Comparison of ENCODE assay signal across 3 cellular contexts in the genomic region with DNA sequence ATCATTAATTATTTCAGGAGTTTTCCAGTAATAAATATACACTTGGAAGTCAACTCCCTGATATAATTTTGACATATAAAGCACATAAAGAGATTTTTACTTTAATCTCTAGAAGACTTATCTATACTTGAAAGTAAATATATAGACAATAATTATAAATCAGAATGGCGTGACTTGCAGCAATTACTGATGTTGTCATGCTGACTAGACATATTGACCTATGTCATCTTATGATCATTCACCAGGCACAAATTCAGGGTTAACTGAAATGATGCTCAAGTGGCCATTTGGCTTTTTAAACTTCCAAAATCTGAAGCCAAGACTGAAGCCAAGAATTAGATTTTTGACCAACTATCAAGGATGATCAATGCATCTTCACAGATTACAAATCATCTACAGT.
TF ChIP-seq lines count a peak whose summit lies in the region.

No MANE protein-coding gene starts in this region.

TF ChIP-seq in HepG2, 621 proteins besides CTCF, POLR2A, EP300 and RAD21:
- no peak for TF ChIP-seq KMT2A (CRISPR knock-in tag; IDR thresholded peaks at IDR 0.05)
- TF ChIP-seq, protein P1, sequence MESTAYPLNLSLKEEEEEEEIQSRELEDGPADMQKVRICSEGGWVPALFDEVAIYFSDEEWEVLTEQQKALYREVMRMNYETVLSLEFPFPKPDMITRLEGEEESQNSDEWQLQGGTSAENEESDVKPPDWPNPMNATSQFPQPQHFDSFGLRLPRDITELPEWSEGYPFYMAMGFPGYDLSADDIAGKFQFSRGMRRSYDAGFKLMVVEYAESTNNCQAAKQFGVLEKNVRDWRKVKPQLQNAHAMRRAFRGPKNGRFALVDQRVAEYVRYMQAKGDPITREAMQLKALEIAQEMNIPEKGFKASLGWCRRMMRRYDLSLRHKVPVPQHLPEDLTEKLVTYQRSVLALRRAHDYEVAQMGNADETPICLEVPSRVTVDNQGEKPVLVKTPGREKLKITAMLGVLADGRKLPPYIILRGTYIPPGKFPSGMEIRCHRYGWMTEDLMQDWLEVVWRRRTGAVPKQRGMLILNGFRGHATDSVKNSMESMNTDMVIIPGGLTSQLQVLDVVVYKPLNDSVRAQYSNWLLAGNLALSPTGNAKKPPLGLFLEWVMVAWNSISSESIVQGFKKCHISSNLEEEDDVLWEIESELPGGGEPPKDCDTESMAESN (CRISPR knock-in tag; conservative IDR thresholded peaks at IDR 0.05) = no peak
- peak in 1 of 2 experiments; percentile 70; a peak in 3 of 4 replicates for TF ChIP-seq MAFK (conservative IDR thresholded peaks at IDR 0.05 in 1 of 2, IDR thresholded peaks at IDR 0.05 in 1 of 2; ENCODE audit: low read length in 2 of 2)
- TF ChIP-seq EZH2 (conservative IDR thresholded peaks at IDR 0.05; ENCODE audit: low read depth, low read length) = no peak
- TF ChIP-seq MAFF (IDR thresholded peaks at IDR 0.05; ENCODE audit: low read depth, low read length) = peak; percentile 55

TF ChIP-seq in HCT116, 20 proteins besides CTCF, POLR2A, EP300 and RAD21:
- TF ChIP-seq POLR2AphosphoS5 (IDR thresholded peaks at IDR 0.05; ENCODE audit: low read depth, low read length) = no peak
- TF ChIP-seq ZNF274 (IDR thresholded peaks at IDR 0.05; ENCODE audit: low read depth, low read length) = no peak

TF ChIP-seq in K562, 482 proteins besides CTCF, POLR2A, EP300 and RAD21:
- TF ChIP-seq, protein P2, sequence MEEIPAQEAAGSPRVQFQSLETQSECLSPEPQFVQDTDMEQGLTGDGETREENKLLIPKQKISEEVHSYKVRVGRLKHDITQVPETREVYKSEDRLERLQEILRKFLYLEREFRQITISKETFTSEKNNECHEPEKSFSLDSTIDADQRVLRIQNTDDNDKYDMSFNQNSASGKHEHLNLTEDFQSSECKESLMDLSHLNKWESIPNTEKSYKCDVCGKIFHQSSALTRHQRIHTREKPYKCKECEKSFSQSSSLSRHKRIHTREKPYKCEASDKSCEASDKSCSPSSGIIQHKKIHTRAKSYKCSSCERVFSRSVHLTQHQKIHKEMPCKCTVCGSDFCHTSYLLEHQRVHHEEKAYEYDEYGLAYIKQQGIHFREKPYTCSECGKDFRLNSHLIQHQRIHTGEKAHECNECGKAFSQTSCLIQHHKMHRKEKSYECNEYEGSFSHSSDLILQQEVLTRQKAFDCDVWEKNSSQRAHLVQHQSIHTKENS (CRISPR knock-in tag; IDR thresholded peaks at IDR 0.05) = no peak
- TF ChIP-seq CBFA2T3 (IDR thresholded peaks at IDR 0.05) = no peak
- TF ChIP-seq, protein P3, sequence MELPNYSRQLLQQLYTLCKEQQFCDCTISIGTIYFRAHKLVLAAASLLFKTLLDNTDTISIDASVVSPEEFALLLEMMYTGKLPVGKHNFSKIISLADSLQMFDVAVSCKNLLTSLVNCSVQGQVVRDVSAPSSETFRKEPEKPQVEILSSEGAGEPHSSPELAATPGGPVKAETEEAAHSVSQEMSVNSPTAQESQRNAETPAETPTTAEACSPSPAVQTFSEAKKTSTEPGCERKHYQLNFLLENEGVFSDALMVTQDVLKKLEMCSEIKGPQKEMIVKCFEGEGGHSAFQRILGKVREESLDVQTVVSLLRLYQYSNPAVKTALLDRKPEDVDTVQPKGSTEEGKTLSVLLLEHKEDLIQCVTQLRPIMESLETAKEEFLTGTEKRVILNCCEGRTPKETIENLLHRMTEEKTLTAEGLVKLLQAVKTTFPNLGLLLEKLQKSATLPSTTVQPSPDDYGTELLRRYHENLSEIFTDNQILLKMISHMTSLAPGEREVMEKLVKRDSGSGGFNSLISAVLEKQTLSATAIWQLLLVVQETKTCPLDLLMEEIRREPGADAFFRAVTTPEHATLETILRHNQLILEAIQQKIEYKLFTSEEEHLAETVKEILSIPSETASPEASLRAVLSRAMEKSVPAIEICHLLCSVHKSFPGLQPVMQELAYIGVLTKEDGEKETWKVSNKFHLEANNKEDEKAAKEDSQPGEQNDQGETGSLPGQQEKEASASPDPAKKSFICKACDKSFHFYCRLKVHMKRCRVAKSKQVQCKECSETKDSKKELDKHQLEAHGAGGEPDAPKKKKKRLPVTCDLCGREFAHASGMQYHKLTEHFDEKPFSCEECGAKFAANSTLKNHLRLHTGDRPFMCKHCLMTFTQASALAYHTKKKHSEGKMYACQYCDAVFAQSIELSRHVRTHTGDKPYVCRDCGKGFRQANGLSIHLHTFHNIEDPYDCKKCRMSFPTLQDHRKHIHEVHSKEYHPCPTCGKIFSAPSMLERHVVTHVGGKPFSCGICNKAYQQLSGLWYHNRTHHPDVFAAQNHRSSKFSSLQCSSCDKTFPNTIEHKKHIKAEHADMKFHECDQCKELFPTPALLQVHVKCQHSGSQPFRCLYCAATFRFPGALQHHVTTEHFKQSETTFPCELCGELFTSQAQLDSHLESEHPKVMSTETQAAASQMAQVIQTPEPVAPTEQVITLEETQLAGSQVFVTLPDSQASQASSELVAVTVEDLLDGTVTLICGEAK (IDR thresholded peaks at IDR 0.05) = no peak
- TF ChIP-seq, protein P3 (CRISPR knock-in tag; IDR thresholded peaks at IDR 0.05) = no peak
- TF ChIP-seq, protein P4, sequence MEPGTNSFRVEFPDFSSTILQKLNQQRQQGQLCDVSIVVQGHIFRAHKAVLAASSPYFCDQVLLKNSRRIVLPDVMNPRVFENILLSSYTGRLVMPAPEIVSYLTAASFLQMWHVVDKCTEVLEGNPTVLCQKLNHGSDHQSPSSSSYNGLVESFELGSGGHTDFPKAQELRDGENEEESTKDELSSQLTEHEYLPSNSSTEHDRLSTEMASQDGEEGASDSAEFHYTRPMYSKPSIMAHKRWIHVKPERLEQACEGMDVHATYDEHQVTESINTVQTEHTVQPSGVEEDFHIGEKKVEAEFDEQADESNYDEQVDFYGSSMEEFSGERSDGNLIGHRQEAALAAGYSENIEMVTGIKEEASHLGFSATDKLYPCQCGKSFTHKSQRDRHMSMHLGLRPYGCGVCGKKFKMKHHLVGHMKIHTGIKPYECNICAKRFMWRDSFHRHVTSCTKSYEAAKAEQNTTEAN (CRISPR knock-in tag; IDR thresholded peaks at IDR 0.05) = no peak
- TF ChIP-seq ZNF316 (IDR thresholded peaks at IDR 0.05) = peak; percentile 55
- 0 out of 2 replicates have a peak, but pooled peaks have one; percentile 20 for TF ChIP-seq MAFG (tag; conservative IDR thresholded peaks at IDR 0.05)
- TF ChIP-seq ZBTB1 (CRISPR knock-in tag; IDR thresholded peaks at IDR 0.05; ENCODE audit: borderline replicate concordance, low read depth) = no peak
- no peak for TF ChIP-seq ZEB2 (IDR thresholded peaks at IDR 0.05)
- no peak for TF ChIP-seq ZNF197 (CRISPR knock-in tag; IDR thresholded peaks at IDR 0.05; ENCODE audit: low read depth)
